ENCODE assay signal across 2 cellular contexts in the genomic region with DNA sequence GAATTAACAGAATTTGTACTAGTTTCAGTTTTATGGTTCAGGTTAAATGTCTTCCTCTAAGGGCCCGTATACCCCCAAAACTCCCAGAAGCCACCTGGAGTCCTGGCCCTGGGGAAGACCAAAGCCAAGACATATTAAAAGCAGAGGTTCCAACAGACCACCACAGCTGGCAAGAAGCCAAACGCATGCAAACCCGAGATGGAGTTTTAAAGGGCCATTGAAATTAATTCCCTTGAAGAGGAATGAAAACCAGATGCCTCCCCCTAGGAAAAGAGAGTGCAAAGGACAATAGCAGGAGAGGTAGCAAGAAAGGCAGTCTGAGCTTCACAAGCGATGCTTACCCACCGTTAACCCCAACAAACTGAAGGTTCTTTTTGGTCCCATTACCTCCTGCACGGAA.
A peak's percentile ranks its signal among the peaks of the same experiment; 100 is the strongest.
TF ChIP-seq lines count a peak whose summit lies in the region.

No MANE protein-coding gene starts in this region.

TF ChIP-seq in A549, 52 proteins besides CTCF, POLR2A, EP300 and RAD21:
- TF ChIP-seq, protein P1, sequence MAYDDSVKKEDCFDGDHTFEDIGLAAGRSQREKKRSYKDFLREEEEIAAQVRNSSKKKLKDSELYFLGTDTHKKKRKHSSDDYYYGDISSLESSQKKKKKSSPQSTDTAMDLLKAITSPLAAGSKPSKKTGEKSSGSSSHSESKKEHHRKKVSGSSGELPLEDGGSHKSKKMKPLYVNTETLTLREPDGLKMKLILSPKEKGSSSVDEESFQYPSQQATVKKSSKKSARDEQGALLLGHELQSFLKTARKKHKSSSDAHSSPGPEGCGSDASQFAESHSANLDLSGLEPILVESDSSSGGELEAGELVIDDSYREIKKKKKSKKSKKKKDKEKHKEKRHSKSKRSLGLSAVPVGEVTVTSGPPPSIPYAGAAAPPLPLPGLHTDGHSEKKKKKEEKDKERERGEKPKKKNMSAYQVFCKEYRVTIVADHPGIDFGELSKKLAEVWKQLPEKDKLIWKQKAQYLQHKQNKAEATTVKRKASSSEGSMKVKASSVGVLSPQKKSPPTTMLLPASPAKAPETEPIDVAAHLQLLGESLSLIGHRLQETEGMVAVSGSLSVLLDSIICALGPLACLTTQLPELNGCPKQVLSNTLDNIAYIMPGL (CRISPR knock-in tag; IDR thresholded peaks at IDR 0.05; ENCODE audit: borderline replicate concordance), result no peak

TF ChIP-seq in K562, 482 proteins besides CTCF, POLR2A, EP300 and RAD21:
- TF ChIP-seq POLR3A (IDR thresholded peaks at IDR 0.05; ENCODE audit: borderline replicate concordance, extremely low read depth, insufficient read depth, insufficient read length) (no peak), NFIC (IDR thresholded peaks at IDR 0.05) (peak; percentile 69), ZNF133 (CRISPR knock-in tag; IDR thresholded peaks at IDR 0.05) (no peak), NFIX (CRISPR knock-in tag; IDR thresholded peaks at IDR 0.05; ENCODE audit: low read depth) (0 out of 2 replicates have a peak, but pooled peaks have one; percentile 5), LARP7 (IDR thresholded peaks at IDR 0.05) (no peak), NCOR1 (IDR thresholded peaks at IDR 0.05) (no peak)
